Comparison of ENCODE assay signal across 8 cellular contexts in genomic region chr11:113314065-113314388, GRCh38. TPM values are rescaled to one million over a fixed set of nuclear protein-coding genes. Genes with fewer than 3 reads are reported as not detected.
DNase-seq lines count a peak whose midpoint lies in the region; ATAC-seq and TF ChIP-seq lines count a peak whose summit lies in the region.

No MANE protein-coding gene starts in this region.

- H2BK5ac ChIP-seq in IMR-90 (ENCODE audit: low read depth, low read length, poor library complexity, severe bottlenecking) = no peak overlapping the region

- dilution Hi-C loops in IMR-90 (cut with HindIII; ENCODE audit: low sequenced_read_pairs, unreplicated experiment) = no loop called here

- peak overlapping the region; percentile 29; the same call in 1 of the 2 replicates for H3K56ac ChIP-seq in IMR-90 (ENCODE audit: extremely low read depth, insufficient read depth, low read length)

- no peak overlapping the region for H4K5ac ChIP-seq in IMR-90 (ENCODE audit: low read depth, low read length)

- no peaks in the 10 kb centered on the region for H3K9me3 Mint-ChIP-seq in dendritic cell treated with granulocyte-macrophage colony-stimulating factor and Interleukin-4, amounts not matched to agents 40 ng/mL and 50 ng/mL, for 4 days
- H3K9me3 Mint-ChIP-seq in naive thymus-derived CD8-positive, alpha-beta T cell = no peaks in the 10 kb centered on the region

- BruUV-seq in IMR-90 (replicated peaks; lab: Mats Ljungman, UMichigan) = no TSS peak

- CTCF ChIA-PET in AG04449 (lab: Yijun Ruan, JAX) = interaction anchor here (1.3 to 2.0 kb wide), 3 partner anchors 9 to 418 kb away, joined by 3 to 11 read pairs (median 7); no protein-coding TSS in a partner anchor
- CTCF ChIA-PET in IMR-90 (lab: Yijun Ruan, JAX) = interaction anchor here (0.6 to 2.8 kb wide), 3 partner anchors 20 to 431 kb away, joined by 3 to 7 read pairs (median 3); no protein-coding TSS in a partner anchor

- no peak overlapping the region for H2AK5ac ChIP-seq in IMR-90 (ENCODE audit: low read depth, low read length)

- DNase-seq in AG04449 (ENCODE audit: low read depth, low spot score) = no peak
- no peak for DNase-seq in IMR-90
- no peak for DNase-seq in naive thymus-derived CD8-positive, alpha-beta T cell
- DNase-seq in mucosa of gallbladder (ENCODE audit: low spot score) = no peak
- DNase-seq in occipital lobe (lab: John Stamatoyannopoulos, UW) = no peak
- no peak for DNase-seq in DMS53 treated with DMSO at 0.1 percent for 48 hours (lab: John Stamatoyannopoulos, UW; ENCODE audit: unreplicated experiment)

- H3K4me2 ChIP-seq in IMR-90 (ENCODE audit: low read depth, low read length) = peak overlapping the region; percentile 94

- H3K9me3 ChIP-seq in IMR-90 (ENCODE audit: control insufficient read depth, insufficient read depth, low read length) = no peaks in the 10 kb centered on the region

- H2BK15ac ChIP-seq in IMR-90 (ENCODE audit: low read depth, low read length) = no peak overlapping the region

- no peak overlapping the region for H2BK120ac ChIP-seq in IMR-90 (ENCODE audit: low read depth, low read length)

- H3K27me3 Mint-ChIP-seq in dendritic cell treated with granulocyte-macrophage colony-stimulating factor and Interleukin-4, amounts not matched to agents 40 ng/mL and 50 ng/mL, for 4 days = peaks cover 2% of the 10 kb centered on the region
- H3K27me3 Mint-ChIP-seq in naive thymus-derived CD8-positive, alpha-beta T cell = peaks cover 0 to 2% (median 0%) of the 10 kb centered on the region in 5 donors

- H3K27me3 ChIP-seq in IMR-90 (ENCODE audit: control insufficient read depth, insufficient read depth, low read length) = no peaks in the 10 kb centered on the region

- H3K4me3 ChIP-seq in AG04449 (ENCODE audit: low read depth, low read length) = peak overlapping the region; percentile 72
- H3K4me3 ChIP-seq in IMR-90 (ENCODE audit: insufficient read depth, low read depth, low read length) = peak overlapping the region; percentile 49

- H4K91ac ChIP-seq in IMR-90 (ENCODE audit: insufficient read depth, low read depth, low read length) = no peak overlapping the region

- TF ChIP-seq CTCF in AG04449 (IDR thresholded peaks at IDR 0.05; ENCODE audit: insufficient read depth, low read length, missing control alignments) (no peak), IMR-90 (conservative IDR thresholded peaks at IDR 0.05; ENCODE audit: low read depth, low read length) (no peak)

- 3% methylated on average over 8 of the region's 9 CpGs; no CpG with 5 or more reads in 1 of the 2 experiments for WGBS in IMR-90 (ENCODE audit: extremely low coverage in 2 of 2, insufficient read length in 1 of 2), 2 experiments

- H3K4me3 Mint-ChIP-seq in dendritic cell treated with granulocyte-macrophage colony-stimulating factor and Interleukin-4, amounts not matched to agents 40 ng/mL and 50 ng/mL, for 4 days = peak overlapping the region; percentile 84
- peak overlapping the region; percentile 74 to 91 (median 87) for H3K4me3 Mint-ChIP-seq in naive thymus-derived CD8-positive, alpha-beta T cell

- H2AFZ ChIP-seq in IMR-90 (replicated peaks; ENCODE audit: low read length, poor library complexity) = peak overlapping the region; percentile 95

- no peaks in the 10 kb centered on the region for H4K20me1 ChIP-seq in IMR-90 (ENCODE audit: insufficient read depth, low read length)

- in situ Hi-C loops in IMR-90 (cut with MboI; ENCODE audit: low sequenced_read_pairs) = loop anchor here (5.0 kb wide), 1 partner anchor 418 kb away; no protein-coding TSS in a partner anchor

- no peak overlapping the region for H3K18ac ChIP-seq in IMR-90 (ENCODE audit: low read depth, low read length)

- H3K14ac ChIP-seq in IMR-90 (replicated peaks; ENCODE audit: low read depth, low read length) = 0 out of 2 replicates have a peak overlapping the region, but pooled peaks have one; percentile 68

- peak overlapping the region; percentile 27; the same call in 1 of the 2 replicates for H3K27ac ChIP-seq in IMR-90 (ENCODE audit: insufficient read depth, low read length)

- H3K4me1 Mint-ChIP-seq in dendritic cell treated with granulocyte-macrophage colony-stimulating factor and Interleukin-4, amounts not matched to agents 40 ng/mL and 50 ng/mL, for 4 days (ENCODE audit: low read depth) = peaks cover 6% of the 10 kb centered on the region
- H3K4me1 Mint-ChIP-seq in naive thymus-derived CD8-positive, alpha-beta T cell = peaks cover 22 to 41% (median 27%) of the 10 kb centered on the region in 4 donors

- H3K79me1 ChIP-seq in IMR-90 (ENCODE audit: low read depth in 1 of 2, low read length in 2 of 2) = peaks cover 3 to 10% of the 10 kb centered on the region in 2 experiments; a peak in 2 of 4 replicates

- H3K9me1 ChIP-seq in IMR-90 (ENCODE audit: insufficient read depth, low read length) = no peaks in the 10 kb centered on the region; the same call in 1 of the 2 replicates

- no peaks in the 10 kb centered on the region; the same call in none of the 2 replicates for H3K4me1 ChIP-seq in IMR-90 (ENCODE audit: control insufficient read depth, insufficient read depth, low read length)

- 0 out of 2 replicates have a peak overlapping the region, but pooled peaks have one; percentile 36 for H3K4ac ChIP-seq in IMR-90 (ENCODE audit: low read depth, low read length)

- H2BK20ac ChIP-seq in IMR-90 (ENCODE audit: low read depth, low read length) = no peak overlapping the region

- H3K36me3 ChIP-seq in IMR-90 (ENCODE audit: control insufficient read depth, insufficient read depth, low read length) = no peaks in the 10 kb centered on the region

- no peak for TF ChIP-seq POLR2A in IMR-90 (IDR thresholded peaks at IDR 0.05; ENCODE audit: low read depth, low read length)

- intact Hi-C loops in IMR-90 (cut with micrococcal nuclease) = loop anchor here (2.0 kb wide), 2 partner anchors 27 to 417 kb away; no protein-coding TSS in a partner anchor
- intact Hi-C loops in dendritic cell treated with granulocyte-macrophage colony-stimulating factor and Interleukin-4, amounts not matched to agents 40 ng/mL and 50 ng/mL, for 4 days (cut with micrococcal nuclease) = loop anchor here (5.0 to 10.0 kb wide), 5 partner anchors 63 to 1091 kb away; partner anchors contain the start of genes C11orf71, CLDN25, PTS and RBM7

- no peak for ATAC-seq in IMR-90 (ENCODE audit: low read depth)
- ATAC-seq in naive thymus-derived CD8-positive, alpha-beta T cell = no peak
- no peak for ATAC-seq in HG02798 (IDR thresholded peaks at IDR 0.05; ENCODE audit: poor library complexity, unreplicated experiment)

- H3K9ac ChIP-seq in IMR-90 (ENCODE audit: low read depth, low read length) = peak overlapping the region; percentile 47; the same call in 1 of the 2 replicates

- TF ChIP-seq RAD21 in IMR-90 (IDR thresholded peaks at IDR 0.05; ENCODE audit: low read length) = no peak

- H3K36me3 Mint-ChIP-seq in dendritic cell treated with granulocyte-macrophage colony-stimulating factor and Interleukin-4, amounts not matched to agents 40 ng/mL and 50 ng/mL, for 4 days (ENCODE audit: low read depth) = peaks cover 10% of the 10 kb centered on the region
- H3K36me3 Mint-ChIP-seq in naive thymus-derived CD8-positive, alpha-beta T cell = peaks cover 5 to 21% (median 21%) of the 10 kb centered on the region in 3 donors

- H3K23ac ChIP-seq in IMR-90 (ENCODE audit: low read depth, low read length) = no peak overlapping the region

- H2AK9ac ChIP-seq in IMR-90 (replicated peaks; ENCODE audit: low read depth, low read length, poor library complexity) = no peak overlapping the region

- H4K8ac ChIP-seq in IMR-90 (ENCODE audit: low read depth in 2 of 2, low read length in 2 of 2) = peak overlapping the region; percentile 59 to 76; a peak in 2 of 4 replicates

- peak overlapping the region; percentile 86 for H3K27ac Mint-ChIP-seq in dendritic cell treated with granulocyte-macrophage colony-stimulating factor and Interleukin-4, amounts not matched to agents 40 ng/mL and 50 ng/mL, for 4 days
- H3K27ac Mint-ChIP-seq in naive thymus-derived CD8-positive, alpha-beta T cell = peak overlapping the region; percentile 68 to 96 (median 86)

- POLR2A ChIA-PET in AG04449 (lab: Yijun Ruan, JAX) = interaction anchor here (0.6 kb wide), 1 partner anchor 287 kb away, joined by 3 read pairs; no protein-coding TSS in a partner anchor
- POLR2A ChIA-PET in IMR-90 (lab: Charles Lee; ENCODE audit: unreplicated experiment) = no interaction called here
- POLR2A ChIA-PET in naive thymus-derived CD8-positive, alpha-beta T cell (lab: Charles Lee) = interaction anchor here (0.6 to 1.4 kb wide), 5 partner anchors 9 to 1387 kb away, joined by 3 to 5 read pairs (median 3); partner anchors contain the start of genes SDHD and TIMM8B

TF ChIP-seq in IMR-90, 13 proteins besides CTCF, POLR2A, EP300 and RAD21 (continues in another document):
- no peak for TF ChIP-seq CEBPB (IDR thresholded peaks at IDR 0.05; ENCODE audit: low read depth, low read length)
- no peak for TF ChIP-seq NFE2L2 (IDR thresholded peaks at IDR 0.05; ENCODE audit: low read depth, low read length)
- TF ChIP-seq BHLHE40 (IDR thresholded peaks at IDR 0.05; ENCODE audit: low read depth, low read length) = no peak
- no peak for TF ChIP-seq MXI1 (IDR thresholded peaks at IDR 0.05; ENCODE audit: borderline replicate concordance, low read depth, low read length)
- TF ChIP-seq ELK1 (IDR thresholded peaks at IDR 0.05; ENCODE audit: borderline replicate concordance, low read depth, low read length) = no peak
- TF ChIP-seq CHD1 (IDR thresholded peaks at IDR 0.05; ENCODE audit: low read depth, low read length) = no peak
- TF ChIP-seq FOS (IDR thresholded peaks at IDR 0.05; ENCODE audit: low read depth, low read length) = no peak
- no peak for TF ChIP-seq RFX5 (IDR thresholded peaks at IDR 0.05; ENCODE audit: low read depth, low read length)
- no peak for TF ChIP-seq MAZ (IDR thresholded peaks at IDR 0.05; ENCODE audit: borderline replicate concordance, low read depth, low read length)
- no peak for TF ChIP-seq SMC3 (IDR thresholded peaks at IDR 0.05; ENCODE audit: low read depth, low read length)

RNA-seq across cellular contexts. Expression of gene TTC12, which starts 0.4 kb away (rescaled TPM):
- total RNA-seq in IMR-90 (2012; rRNA removed) = 14.4 and 14.7 TPM in 2 replicates
- 10.0 and 10.7 TPM in 2 replicates for polyA plus RNA-seq in IMR-90 (2012; rRNA removed)
- polyA plus RNA-seq in IMR-90 (2012; cell fraction: cytosol; rRNA removed) = 5.8 and 7.7 TPM in 2 replicates
- 17.1 and 26.5 TPM in 2 replicates for polyA plus RNA-seq in IMR-90 (2012; cell fraction: nucleus; rRNA removed; ENCODE audit: low replicate concordance)
- 10 to 100 TPM; 92.0 to 95.8 TPM for total RNA-seq in naive thymus-derived CD8-positive, alpha-beta T cell
- polyA plus RNA-seq in naive thymus-derived CD8-positive, alpha-beta T cell = 10 to 100 TPM in 1 of 3 donors, 1 to 10 TPM in 2; 6.9 to 11.3 (median 6.9) TPM
- 28.3 TPM for total RNA-seq in mucosa of gallbladder
- 1.4 TPM for total RNA-seq in occipital lobe
